Comparison of ENCODE assay signal across 1 cellular context in genomic region chr21:15557925-15558324, GRCh38.
TF ChIP-seq lines count a peak whose summit lies in the region.

No MANE protein-coding gene starts in this region.

TF ChIP-seq in K562, 482 proteins besides CTCF, POLR2A, EP300 and RAD21 (continued from another document):
- TF ChIP-seq AFF1 (IDR thresholded peaks at IDR 0.05; ENCODE audit: low read depth in 1 of 2, partially characterized antibody in 2 of 2) (no peak), MYC (IDR thresholded peaks at IDR 0.05; ENCODE audit: low read depth, low read length) (peak; percentile 59; the same call in 1 of the 2 replicates), MYC (CRISPR knock-in tag; IDR thresholded peaks at IDR 0.05; ENCODE audit: borderline replicate concordance, low read depth) (no peak), EP400 (IDR thresholded peaks at IDR 0.05) (peak; percentile 23; the same call in 1 of the 2 replicates), PHB2 (IDR thresholded peaks at IDR 0.05; ENCODE audit: low read depth) (no peak), MAFG (tag; conservative IDR thresholded peaks at IDR 0.05) (peak; percentile 66; the same call in 1 of the 2 replicates), CEBPB (tag; IDR thresholded peaks at IDR 0.05) (peak; percentile 50; the same call in 1 of the 2 replicates), L3MBTL2 (IDR thresholded peaks at IDR 0.05) (peak; percentile 30; the same call in 1 of the 2 replicates)
TF ChIP-seq in K562: peak in this region for 11.
